In the genomic region with DNA sequence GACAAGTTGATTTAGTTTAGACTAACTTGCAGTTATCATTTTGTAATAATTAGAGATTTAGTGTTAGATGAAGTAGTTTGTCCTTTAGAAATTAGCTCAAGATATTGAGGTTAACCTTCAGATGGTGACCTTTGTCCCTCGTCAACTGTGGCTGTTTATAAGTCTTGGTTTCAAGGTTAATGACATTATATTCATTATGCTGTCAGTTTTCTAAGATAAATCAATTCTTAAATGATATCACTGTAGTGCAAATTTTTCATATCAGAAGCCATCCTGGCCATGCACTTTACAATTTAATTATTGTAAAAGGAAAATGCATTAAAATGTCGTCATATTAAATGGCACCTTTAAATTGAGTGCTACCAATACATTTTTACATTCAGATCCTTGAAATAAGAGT, we compare ENCODE assay signal across 38 cellular contexts. TPM values are rescaled to one million over a fixed set of nuclear protein-coding genes. Genes with fewer than 3 reads are reported as not detected.
"Had no signal": no experiment of that assay in that cellular context is flagged by ENCODE, and none has a peak within 500 bp of the region (broad histone marks: within the 10 kb centered on the region; RNA-seq: fewer than 3 reads in every experiment).

No MANE protein-coding gene starts in this region.

- ATAC-seq: activated CD8-positive, alpha-beta T cell treated with anti-CD3 and anti-CD28 coated beads for 36 hours; activated naive CD8-positive, alpha-beta T cell treated with anti-CD3 and anti-CD28 coated beads, Interleukin-2, amount 50 U/mL, for 24 hours; activated T-cell treated with anti-CD3 and anti-CD28 coated beads, Interleukin-2, amount 50 U/mL, for 4 hours; activated T-cell treated with anti-CD3 and anti-CD28 coated beads, Interleukin-2, amount 50 U/mL, for 72 hours; activated T-helper 17 cell treated with anti-CD3 and anti-CD28 coated beads, Interleukin-2, amount 50 U/mL, for 72 hours; T-cell had no signal

- H3K4me1 ChIP-seq: ascending aorta had no signal

- H3K27ac Mint-ChIP-seq: activated B cell treated with CpG ODN at 0.5 μM for 24 hours; activated CD4-positive, alpha-beta memory T cell treated with anti-CD3 and anti-CD28 coated beads for 36 hours; activated CD4-positive, alpha-beta T cell treated with anti-CD3 and anti-CD28 coated beads, Interleukin-2, amount 10 ng/mL, durations not matched to agents 24 days and 14 days; activated CD8-positive, alpha-beta T cell treated with anti-CD3 and anti-CD28 coated beads for 36 hours; activated naive CD4-positive, alpha-beta T cell treated with anti-CD3 and anti-CD28 coated beads, Interleukin-2, amount 10 ng/mL, durations not matched to agents 7 days and 5 days; activated naive CD4-positive, alpha-beta T cell treated with anti-CD3 and anti-CD28 coated beads, Interleukin-2, amount 50 U/mL, for 24 hours; activated naive CD8-positive, alpha-beta T cell; activated naive CD8-positive, alpha-beta T cell treated with anti-CD3 and anti-CD28 coated beads, Interleukin-2, amount 10 ng/mL, durations not matched to agents 7 days and 5 days; activated naive CD8-positive, alpha-beta T cell treated with anti-CD3 and anti-CD28 coated beads, Interleukin-2, amount 50 U/mL, for 24 hours; activated T-cell treated with anti-CD3 and anti-CD28 coated beads, Interleukin-2, amount 50 U/mL, for 72 hours; activated T-helper 1 cell treated with anti-CD3 and anti-CD28 coated beads, Interleukin-12 subunit alpha, Interleukin-12 subunit beta, Interleukin-2, Interleukin-4 antibody, amounts not matched to agents 30 ng/mL and 10 ng/mL and 1 ng/mL, durations not matched to agents 14 hours and 24 hours and 36 hours; activated T-helper 17 cell treated with anti-CD3 and anti-CD28 coated beads, Interleukin-2, amount 50 U/mL, for 72 hours; brain; T-cell; T-helper 2 cell treated with Interferon-gamma antibody and Interleukin-4, amounts not matched to agents 5 μg/mL and 100 μg/mL, for 36 hours had no signal

- H3K4me1 Mint-ChIP-seq: activated B cell treated with CpG ODN at 0.5 μM for 24 hours; activated CD4-positive, alpha-beta T cell treated with anti-CD3 and anti-CD28 coated beads, Interleukin-2, amount 10 ng/mL, durations not matched to agents 24 days and 14 days; activated naive CD4-positive, alpha-beta T cell treated with anti-CD3 and anti-CD28 coated beads, Interleukin-2, amount 10 ng/mL, durations not matched to agents 7 days and 5 days; activated naive CD4-positive, alpha-beta T cell treated with anti-CD3 and anti-CD28 coated beads, Interleukin-2, amount 50 U/mL, for 24 hours; activated naive CD8-positive, alpha-beta T cell treated with anti-CD3 and anti-CD28 coated beads, Interleukin-2, amount 10 ng/mL, durations not matched to agents 7 days and 5 days; activated naive CD8-positive, alpha-beta T cell treated with anti-CD3 and anti-CD28 coated beads, Interleukin-2, amount 50 U/mL, for 24 hours; activated T-helper 17 cell treated with anti-CD3 and anti-CD28 coated beads, Interleukin-2, amount 50 U/mL, for 72 hours; brain; central memory CD8-positive, alpha-beta T cell; T-cell had no signal

- H3K27ac ChIP-seq: ascending aorta, cardiac muscle cell, VCaP had no signal

- H3K4me3 Mint-ChIP-seq: activated B cell treated with CpG ODN at 0.5 μM for 24 hours; activated CD4-positive, alpha-beta memory T cell treated with anti-CD3 and anti-CD28 coated beads for 36 hours; activated CD4-positive, alpha-beta T cell treated with anti-CD3 and anti-CD28 coated beads, Interleukin-2, amount 10 ng/mL, durations not matched to agents 24 days and 14 days; activated CD8-positive, alpha-beta T cell treated with anti-CD3 and anti-CD28 coated beads for 36 hours; activated naive CD4-positive, alpha-beta T cell treated with anti-CD3 and anti-CD28 coated beads, Interleukin-2, amount 10 ng/mL, durations not matched to agents 7 days and 5 days; activated naive CD4-positive, alpha-beta T cell treated with anti-CD3 and anti-CD28 coated beads, Interleukin-2, amount 50 U/mL, for 24 hours; activated naive CD8-positive, alpha-beta T cell; activated naive CD8-positive, alpha-beta T cell treated with anti-CD3 and anti-CD28 coated beads, Interleukin-2, amount 10 ng/mL, durations not matched to agents 7 days and 5 days; activated naive CD8-positive, alpha-beta T cell treated with anti-CD3 and anti-CD28 coated beads, Interleukin-2, amount 50 U/mL, for 24 hours; activated T-cell treated with anti-CD3 and anti-CD28 coated beads, Interleukin-2, amount 50 U/mL, for 4 hours; activated T-cell treated with anti-CD3 and anti-CD28 coated beads, Interleukin-2, amount 50 U/mL, for 72 hours; activated T-helper 1 cell treated with anti-CD3 and anti-CD28 coated beads, Interleukin-12 subunit alpha, Interleukin-12 subunit beta, Interleukin-2, Interleukin-4 antibody, amounts not matched to agents 30 ng/mL and 10 ng/mL and 1 ng/mL, durations not matched to agents 14 hours and 24 hours and 36 hours; activated T-helper 17 cell treated with anti-CD3 and anti-CD28 coated beads, Interleukin-2, amount 50 U/mL, for 72 hours; brain; central memory CD8-positive, alpha-beta T cell; T-cell; T-helper 2 cell treated with Interferon-gamma antibody and Interleukin-4, amounts not matched to agents 5 μg/mL and 100 μg/mL, for 36 hours had no signal

- DNase-seq: activated B cell treated with CpG ODN at 0.5 μM for 24 hours; activated CD4-positive, alpha-beta memory T cell treated with anti-CD3 and anti-CD28 coated beads for 36 hours; activated CD4-positive, alpha-beta T cell treated with anti-CD3 and anti-CD28 coated beads for 4 hours; activated CD4-positive, alpha-beta T cell treated with anti-CD3 and anti-CD28 coated beads, Interleukin-2, amount 10 ng/mL, durations not matched to agents 24 days and 14 days; activated CD4-positive, alpha-beta T cell treated with anti-CD3 and anti-CD28 coated beads, Interleukin-2, amount 50 U/mL, for 1 hour; activated CD4-positive, alpha-beta T cell treated with anti-CD3 and anti-CD28 coated beads, Interleukin-2, amount 50 U/mL, for 4 hours; activated CD4-positive, CD25-positive, alpha-beta regulatory T cell treated with anti-CD3 and anti-CD28 coated beads, Interleukin-2, amount 50 U/mL, for 72 hours; activated CD8-positive, alpha-beta memory T cell treated with anti-CD3 and anti-CD28 coated beads, Interleukin-2, amount 50 U/mL, for 4 hours; activated CD8-positive, alpha-beta T cell treated with anti-CD3 and anti-CD28 coated beads for 36 hours; activated effector memory CD4-positive, alpha-beta T cell treated with anti-CD3 and anti-CD28 coated beads, Interleukin-2, amount 50 U/mL, for 16 hours; activated gamma-delta T cell treated with Interleukin-2 at 50 U/mL for 16 hours; activated naive CD4-positive, alpha-beta T cell treated with anti-CD3 and anti-CD28 coated beads, Interleukin-2, amount 10 ng/mL, durations not matched to agents 7 days and 5 days; activated naive CD4-positive, alpha-beta T cell treated with Interleukin-2 at 50 U/mL for 16 hours; activated naive CD8-positive, alpha-beta T cell treated with anti-CD3 and anti-CD28 coated beads, Interleukin-2, amount 10 ng/mL, durations not matched to agents 7 days and 5 days; activated naive CD8-positive, alpha-beta T cell treated with anti-CD3 and anti-CD28 coated beads, Interleukin-2, amount 50 U/mL, for 24 hours; activated T-cell treated with anti-CD3 and anti-CD28 coated beads for 4 hours; activated T-cell treated with anti-CD3 and anti-CD28 coated beads, Interleukin-2, amount 50 U/mL, for 1 hour; activated T-cell treated with anti-CD3 and anti-CD28 coated beads, Interleukin-2, amount 50 U/mL, for 4 hours; activated T-cell treated with anti-CD3 and anti-CD28 coated beads, Interleukin-2, amount 50 U/mL, for 72 hours; amygdala; anterior cingulate cortex; caudate nucleus; cerebellar nuclear complex; T-cell; T-helper 2 cell; T-helper 9 cell had no signal

- H3K9me3 ChIP-seq: ascending aorta had no signal

- H3K36me3 ChIP-seq: ascending aorta, cardiac muscle cell had no signal

- H3K36me3 Mint-ChIP-seq: activated CD4-positive, alpha-beta memory T cell treated with anti-CD3 and anti-CD28 coated beads for 36 hours; activated naive CD4-positive, alpha-beta T cell treated with anti-CD3 and anti-CD28 coated beads, Interleukin-2, amount 10 ng/mL, durations not matched to agents 7 days and 5 days; activated naive CD4-positive, alpha-beta T cell treated with anti-CD3 and anti-CD28 coated beads, Interleukin-2, amount 50 U/mL, for 24 hours; activated naive CD8-positive, alpha-beta T cell; activated naive CD8-positive, alpha-beta T cell treated with anti-CD3 and anti-CD28 coated beads, Interleukin-2, amount 10 ng/mL, durations not matched to agents 7 days and 5 days; brain; T-cell had no signal

- H3K27me3 ChIP-seq: ascending aorta, cardiac muscle cell had no signal

- H3K4me3 ChIP-seq: ascending aorta, cardiac muscle cell had no signal

- H3K27me3 Mint-ChIP-seq: activated B cell treated with CpG ODN at 0.5 μM for 24 hours; activated naive CD4-positive, alpha-beta T cell treated with anti-CD3 and anti-CD28 coated beads, Interleukin-2, amount 10 ng/mL, durations not matched to agents 7 days and 5 days; central memory CD8-positive, alpha-beta T cell had no signal

RNA-seq across cellular contexts. Expression of a gene that starts 19.6 kb away (rescaled TPM):
- total RNA-seq: activated B cell treated with CpG ODN at 0.5 μM for 24 hours; activated CD4-positive, alpha-beta memory T cell treated with anti-CD3 and anti-CD28 coated beads for 36 hours; activated CD4-positive, alpha-beta T cell treated with anti-CD3 and anti-CD28 coated beads, Interleukin-2, amount 10 ng/mL, durations not matched to agents 24 days and 14 days; activated CD8-positive, alpha-beta T cell treated with anti-CD3 and anti-CD28 coated beads for 36 hours; activated naive CD8-positive, alpha-beta T cell treated with anti-CD3 and anti-CD28 coated beads, Interleukin-2, amount 10 ng/mL, durations not matched to agents 7 days and 5 days; activated T-cell treated with anti-CD3 and anti-CD28 coated beads, Interleukin-2, amount 50 U/mL, for 4 hours; activated T-cell treated with anti-CD3 and anti-CD28 coated beads, Interleukin-2, amount 50 U/mL, for 72 hours; activated T-helper 1 cell treated with anti-CD3 and anti-CD28 coated beads, Interleukin-12 subunit alpha, Interleukin-12 subunit beta, Interleukin-2, Interleukin-4 antibody, amounts not matched to agents 30 ng/mL and 10 ng/mL and 1 ng/mL, durations not matched to agents 14 hours and 24 hours and 36 hours; activated T-helper 17 cell treated with anti-CD3 and anti-CD28 coated beads, Interleukin-2, amount 50 U/mL, for 72 hours; chondrocyte; T-cell; T-helper 1 cell treated with Interleukin-12 subunit alpha and Interleukin-12 subunit beta and Interleukin-4 antibody, amounts not matched to agents 30 ng/mL and 1 ng/mL, for 36 hours had no signal
